19 cellular contexts compared by ENCODE assay signal in the genomic region with DNA sequence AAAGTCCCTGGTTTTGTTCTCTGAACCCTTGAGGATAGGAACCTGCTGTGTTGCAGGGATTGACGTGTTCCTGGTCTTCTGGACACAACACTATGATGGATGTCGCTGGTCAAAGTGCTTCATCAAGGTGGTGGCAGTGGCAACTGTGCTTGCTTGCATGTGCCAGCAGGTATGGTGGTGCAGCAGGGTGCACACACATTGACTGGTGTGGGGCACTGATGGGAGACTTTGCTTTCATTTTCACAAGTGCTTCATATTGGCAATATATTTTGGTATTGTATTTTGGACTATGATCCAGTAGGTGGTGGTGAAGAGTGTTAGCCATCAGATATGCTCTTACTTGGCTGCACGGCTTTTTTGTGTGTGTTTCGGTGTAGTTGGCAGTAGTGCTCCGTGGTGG.
"Had no signal": no experiment of that assay in that cellular context is flagged by ENCODE, and none has a peak within 500 bp of the region (broad histone marks: within the 10 kb centered on the region; RNA-seq: fewer than 3 reads in every experiment).

No MANE protein-coding gene starts in this region.

- DNase-seq: Kasumi-1; MV-4-11; NCI-H1048; NCI-H1105; NCI-H1417; NCI-H1436 treated with DMSO at 0.1 percent for 48 hours; NCI-H1694; NCI-H187 treated with DMSO at 0.1 percent for 48 hours; NCI-H2029 treated with DMSO at 0.1 percent for 48 hours; NCI-H2171 treated with DMSO at 0.1 percent for 48 hours; NCI-H2227 treated with DMSO at 0.1 percent for 48 hours; NCI-H524; NCI-H69; NCI-H774; NK-92 treated with Interleukin-12 subunit alpha and Interleukin-12 subunit beta, amount 100 ng/mL, for 24 hours; Right ventricle myocardium superior; RPMI8226; SIG-M5 had no signal

- ATAC-seq: K562 had no signal
